Comparison of ENCODE assay signal across 18 cellular contexts in genomic region chr10:100876575-100877158, GRCh38.
"Had no signal": no experiment of that assay in that cellular context is flagged by ENCODE, and none has a peak within 500 bp of the region (broad histone marks: within the 10 kb centered on the region; RNA-seq: fewer than 3 reads in every experiment).

No MANE protein-coding gene starts in this region.

- H3K27ac Mint-ChIP-seq: naive thymus-derived CD4-positive, alpha-beta T cell had no signal

- H3K79me2 ChIP-seq: parathyroid adenoma had no signal

- H3K4me3 ChIP-seq: heart left ventricle, neural progenitor cell, psoas muscle, sigmoid colon, skin epidermis, stomach, thoracic aorta, transverse colon had no signal

- ATAC-seq: esophagus mucosa; heart left ventricle; naive thymus-derived CD4-positive, alpha-beta T cell; psoas muscle had no signal

- H3K27ac ChIP-seq: heart left ventricle, neural progenitor cell, parathyroid adenoma, psoas muscle, sigmoid colon, skin epidermis, stomach, thoracic aorta, transverse colon had no signal

- H3K9me3 Mint-ChIP-seq: naive thymus-derived CD4-positive, alpha-beta T cell; neural progenitor cell had no signal

- H3K9me3 ChIP-seq: heart left ventricle, psoas muscle, sigmoid colon, stomach, thoracic aorta, transverse colon had no signal

- H3K36me3 Mint-ChIP-seq: naive thymus-derived CD4-positive, alpha-beta T cell; neural progenitor cell had no signal

- DNase-seq: effector memory CD4-positive, alpha-beta T cell; heart left ventricle; hippocampal formation; mammary epithelial cell; naive thymus-derived CD4-positive, alpha-beta T cell; occipital lobe; psoas muscle; sigmoid colon; stimulated activated CD4-positive, alpha-beta T cell treated with anti-CD3 and anti-CD28 coated beads, Interleukin-2, amount 100 ng/mL, for 24 hours; stimulated activated naive CD4-positive, alpha-beta T cell; stomach; substantia nigra; transverse colon had no signal

- H2AFZ ChIP-seq: neural progenitor cell, parathyroid adenoma had no signal

- H3K4me1 ChIP-seq: parathyroid adenoma, psoas muscle, sigmoid colon, stomach had no signal

- H3K9ac ChIP-seq: neural progenitor cell, parathyroid adenoma had no signal

- H3K36me3 ChIP-seq: heart left ventricle, neural progenitor cell, sigmoid colon, stomach, thoracic aorta, transverse colon had no signal

- H3K4me3 Mint-ChIP-seq: naive thymus-derived CD4-positive, alpha-beta T cell; neural progenitor cell had no signal
